ENCODE assay signal across 8 cellular contexts in genomic region chr11:75280227-75280671, GRCh38. TPM values are rescaled to one million over a fixed set of nuclear protein-coding genes. Genes with fewer than 3 reads are reported as not detected.
DNase-seq lines count a peak whose midpoint lies in the region; ATAC-seq and TF ChIP-seq lines count a peak whose summit lies in the region.

No MANE protein-coding gene starts in this region.

- H3K4me1 Mint-ChIP-seq in H9 = peaks cover 19 to 23% of the 10 kb centered on the region in 2 experiments

- H3K27ac ChIP-seq in H9 (ENCODE audit: insufficient read length, low read depth, low read length) = no peak overlapping the region

- intact Hi-C loops in left colon (cut with DNase I, micrococcal nuclease) = loop anchor here in 1 of 2 donors (1.0 kb wide), 1 partner anchor 104 kb away; no protein-coding TSS in a partner anchor

- no peaks in the 10 kb centered on the region; a peak in 1 of 5 replicates for H3K9me3 Mint-ChIP-seq in H9

- TF ChIP-seq CTCF in BE2C (IDR thresholded peaks at IDR 0.05; ENCODE audit: low read depth, low read length) (peak; percentile 98), H9 (conservative IDR thresholded peaks at IDR 0.05) (peak; percentile 96)

- H3K36me3 Mint-ChIP-seq in H9 (ENCODE audit: insufficient read depth in 1 of 3, low read depth in 3 of 3) = peaks cover 0 to 15% (median 2%) of the 10 kb centered on the region in 3 experiments; a peak in 2 of 7 replicates

- H2AFZ ChIP-seq in H9 (ENCODE audit: low read length) = no peak overlapping the region

- H3K9ac ChIP-seq in H9 (ENCODE audit: extremely low read depth, insufficient read length, low read length) = no peak overlapping the region

- WGBS in H9 (ENCODE audit: extremely low coverage, insufficient read length, low lambda C conversion rate) = no CpG with 5 or more reads among the region's 8 CpGs

- H3K27me3 ChIP-seq in BE2C (no peaks in the 10 kb centered on the region), H9 (ENCODE audit: insufficient read depth, low read length) (no peaks in the 10 kb centered on the region)

- DNase-seq in BE2C (peak; percentile 94), H9 (peak; percentile 94), NCI-H446 (lab: John Stamatoyannopoulos, UW) (peak; percentile 52 to 82), cerebellum (ENCODE audit: low spot score) (peak; percentile 83), left colon (peak; percentile 66 to 80)
- peak; percentile 62 to 74 for DNase-seq in activated CD4-positive, alpha-beta T cell treated with anti-CD3 and anti-CD28 coated beads for 4 hours
- peak; percentile 78 to 83 for DNase-seq in stimulated activated CD4-positive, alpha-beta T cell treated with anti-CD3 and anti-CD28 coated beads, Interleukin-2, amount 100 ng/mL, for 24 hours

- H3K27me3 Mint-ChIP-seq in H9 (ENCODE audit: low read depth) = no peaks in the 10 kb centered on the region

- H4K8ac ChIP-seq in H9 (replicated peaks; ENCODE audit: insufficient read length, low read depth, low read length) = no peak overlapping the region

- H3K56ac ChIP-seq in H9 (ENCODE audit: insufficient read length, low read depth, low read length) = no peak overlapping the region

- no peak overlapping the region for H2AK5ac ChIP-seq in H9 (ENCODE audit: insufficient read length, low read length)

- H3K4me2 ChIP-seq in H9 (ENCODE audit: insufficient read depth, insufficient read length, low read length) = no peak overlapping the region

- no peak overlapping the region for H4K5ac ChIP-seq in H9 (ENCODE audit: insufficient read length, low read depth, low read length)

- H3T11ph ChIP-seq in H9 (ENCODE audit: low read length) = no peak overlapping the region

- no peak overlapping the region for H2BK120ac ChIP-seq in H9 (ENCODE audit: low read depth, low read length, poor library complexity, severe bottlenecking)

- no peak overlapping the region for H2BK12ac ChIP-seq in H9 (ENCODE audit: insufficient read length, low read depth, low read length)

- no peak overlapping the region for H2BK20ac ChIP-seq in H9 (ENCODE audit: low read depth, low read length, poor library complexity, severe bottlenecking)

- no peak overlapping the region for H3K18ac ChIP-seq in H9 (ENCODE audit: insufficient read length, low read depth, low read length)

- H4K91ac ChIP-seq in H9 (ENCODE audit: insufficient read length, low read depth, low read length) = no peak overlapping the region

- no peak overlapping the region for H3K4me3 ChIP-seq in BE2C (ENCODE audit: low read depth, low read length)

- H3K79me1 ChIP-seq in H9 (ENCODE audit: insufficient read depth, low read depth, low read length, poor library complexity, severe bottlenecking) = no peaks in the 10 kb centered on the region

- H2BK5ac ChIP-seq in H9 (ENCODE audit: insufficient read length, low read length) = no peak overlapping the region

- no peak overlapping the region for H3K4me3 Mint-ChIP-seq in H9

- peak; percentile 83 for ATAC-seq in left colon
- ATAC-seq in HG02973 (IDR thresholded peaks at IDR 0.05; ENCODE audit: unreplicated experiment) = no peak

- H3K36me3 ChIP-seq in BE2C = peaks cover 59% of the 10 kb centered on the region

- H4K20me1 ChIP-seq in H9 (ENCODE audit: control insufficient read depth, insufficient read depth, insufficient read length) = no peaks in the 10 kb centered on the region

- no peaks in the 10 kb centered on the region for H3K23me2 ChIP-seq in H9 (ENCODE audit: insufficient read length, low read depth, low read length, poor library complexity, severe bottlenecking)

- no peak overlapping the region for H3K23ac ChIP-seq in H9 (ENCODE audit: insufficient read length, low read depth, low read length)

- no peaks in the 10 kb centered on the region for H3K9me3 ChIP-seq in BE2C
- no peaks in the 10 kb centered on the region for H3K9me3 ChIP-seq in H9 (ENCODE audit: control insufficient read depth, low read depth, low read length)

- no peak overlapping the region for H3K27ac Mint-ChIP-seq in H9

- no peaks in the 10 kb centered on the region for H3K79me2 ChIP-seq in H9 (ENCODE audit: insufficient read depth, low read length)

- no peak overlapping the region for H2BK15ac ChIP-seq in H9 (ENCODE audit: low read depth, low read length)

- peaks cover 14% of the 10 kb centered on the region for H3K4me1 ChIP-seq in BE2C
- H3K4me1 ChIP-seq in H9 (ENCODE audit: insufficient read depth, low read length) = no peaks in the 10 kb centered on the region

- no peak overlapping the region for H3K4ac ChIP-seq in H9 (ENCODE audit: low read depth, low read length)

- no peak overlapping the region for H3K14ac ChIP-seq in H9 (ENCODE audit: insufficient read depth, low read length)

RNA-seq across cellular contexts. Expression of gene TPBGL, which starts 39.7 kb away (rescaled TPM):
- 47.4 TPM for polyA plus RNA-seq in BE2C (2012; ENCODE audit: insufficient read depth, insufficient read length, low read depth)
- total RNA-seq in H9 (2021) (0.61 and 0.64 TPM in 2 replicates), cerebellum (0.09 TPM), left colon (under 1 TPM in 1 of 2 donors, not detected in 1; 0.11 TPM)
